8 cellular contexts compared by ENCODE assay signal in genomic region chr7:30134011-30134410, GRCh38. TPM values are rescaled to one million over a fixed set of nuclear protein-coding genes. Genes with fewer than 3 reads are reported as not detected.
DNase-seq lines count a peak whose midpoint lies in the region; ATAC-seq, FAIRE-seq and TF ChIP-seq lines count a peak whose summit lies in the region.

No MANE protein-coding gene starts in this region.

- intact Hi-C loops in activated CD4-positive, alpha-beta T cell treated with anti-CD3 and anti-CD28 coated beads for 36 hours (cut with DNase I, micrococcal nuclease) = loop anchor here (1.0 to 10.0 kb wide), 4 partner anchors 29 to 345 kb away; partner anchors contain the start of genes NOD1 (in 1 of the 2), PLEKHA8 (in 1 of the 2) and ZNRF2 (in 1 of the 2)
- intact Hi-C loops in kidney (cut with DNase I) = no loop called here

- FAIRE-seq in kidney (lab: Jason Lieb, UNC) = no peak

- CTCF ChIA-PET in activated CD4-positive, alpha-beta T cell treated with anti-CD3 and anti-CD28 coated beads for 36 hours (lab: Charles Lee) = interaction anchor here (0.8 kb wide), 1 partner anchor 8 kb away, joined by 3 read pairs; no protein-coding TSS in a partner anchor

- H3K4me3 ChIP-seq in kidney (ENCODE audit: low read length in 2 of 2) = peak overlapping the region; percentile 60 to 71

- H3K36me3 ChIP-seq in kidney (ENCODE audit: control insufficient read depth in 1 of 2, insufficient read depth in 2 of 2, low read length in 2 of 2) = no peaks in the 10 kb centered on the region

- H3K36me3 Mint-ChIP-seq in activated CD4-positive, alpha-beta T cell treated with anti-CD3 and anti-CD28 coated beads for 36 hours (ENCODE audit: low read depth) = peaks cover 1% of the 10 kb centered on the region
- no peaks in the 10 kb centered on the region for H3K36me3 Mint-ChIP-seq in activated naive CD4-positive, alpha-beta T cell treated with anti-CD3 and anti-CD28 coated beads, Interleukin-2, amount 50 U/mL, for 72 hours

- H3K27ac Mint-ChIP-seq in activated CD4-positive, alpha-beta T cell treated with anti-CD3 and anti-CD28 coated beads for 36 hours = peak overlapping the region; percentile 65
- H3K27ac Mint-ChIP-seq in activated naive CD4-positive, alpha-beta T cell treated with anti-CD3 and anti-CD28 coated beads, Interleukin-2, amount 50 U/mL, for 72 hours = peak overlapping the region; percentile 44 to 56

- no peak for DNase-seq in activated CD4-positive, alpha-beta T cell treated with anti-CD3 and anti-CD28 coated beads for 36 hours
- DNase-seq in activated CD4-positive, alpha-beta T cell treated with anti-CD3 and anti-CD28 coated beads for 48 hours = no peak
- DNase-seq in activated naive CD4-positive, alpha-beta T cell treated with anti-CD3 and anti-CD28 coated beads, Interleukin-2, amount 50 U/mL, for 72 hours (ENCODE audit: low spot score in 2 of 2) = no peak
- DNase-seq in kidney = no peak
- DNase-seq in cerebellar nuclear complex (lab: John Stamatoyannopoulos, UW) = no peak

- H3K4me3 Mint-ChIP-seq in activated CD4-positive, alpha-beta T cell treated with anti-CD3 and anti-CD28 coated beads for 36 hours = peak overlapping the region; percentile 71

- POLR2A ChIA-PET in activated CD4-positive, alpha-beta T cell treated with anti-CD3 and anti-CD28 coated beads for 36 hours (lab: Charles Lee) = interaction anchor here (2.4 kb wide), 1 partner anchor 15 kb away, joined by 10 read pairs; no protein-coding TSS in a partner anchor

- no peaks in the 10 kb centered on the region for H3K9me3 ChIP-seq in kidney (ENCODE audit: control insufficient read depth in 1 of 2, low read length in 2 of 2)

- no peaks in the 10 kb centered on the region for H3K27me3 Mint-ChIP-seq in activated CD4-positive, alpha-beta T cell treated with anti-CD3 and anti-CD28 coated beads for 36 hours

- ATAC-seq in activated CD4-positive, alpha-beta T cell treated with anti-CD3 and anti-CD28 coated beads for 36 hours = no peak
- no peak for ATAC-seq in activated naive CD4-positive, alpha-beta T cell treated with anti-CD3 and anti-CD28 coated beads, Interleukin-2, amount 50 U/mL, for 72 hours
- ATAC-seq in HG03354 (IDR thresholded peaks at IDR 0.05; ENCODE audit: poor library complexity, severe bottlenecking, unreplicated experiment) = no peak
- no peak for ATAC-seq in HG03095 (IDR thresholded peaks at IDR 0.05; ENCODE audit: unreplicated experiment)

- no peak for TF ChIP-seq CTCF in kidney (IDR thresholded peaks at IDR 0.05; ENCODE audit: borderline replicate concordance, extremely low read depth, insufficient read depth)

- peak overlapping the region in 1 of 2 donors; percentile 49 for H3K9ac ChIP-seq in kidney (ENCODE audit: low read length in 2 of 2)

- H3K9me3 Mint-ChIP-seq in activated CD4-positive, alpha-beta T cell treated with anti-CD3 and anti-CD28 coated beads for 36 hours (ENCODE audit: low read depth) = no peaks in the 10 kb centered on the region
- no peaks in the 10 kb centered on the region for H3K9me3 Mint-ChIP-seq in activated naive CD4-positive, alpha-beta T cell treated with anti-CD3 and anti-CD28 coated beads, Interleukin-2, amount 50 U/mL, for 72 hours

- peak overlapping the region; percentile 37 to 76 for H3K27ac ChIP-seq in kidney (ENCODE audit: low read depth in 2 of 2, low read length in 2 of 2)
- H3K27ac ChIP-seq in temporal lobe (ENCODE audit: low read depth, low read length) = peak overlapping the region; percentile 92

- H3K4me1 ChIP-seq in kidney (ENCODE audit: control insufficient read depth in 1 of 2, insufficient read depth in 1 of 2, low read depth in 1 of 2, low read length in 2 of 2) = peaks cover 7 to 10% of the 10 kb centered on the region in 2 donors

- peaks cover 4% of the 10 kb centered on the region for H3K4me1 Mint-ChIP-seq in activated CD4-positive, alpha-beta T cell treated with anti-CD3 and anti-CD28 coated beads for 36 hours

RNA-seq across cellular contexts. Expression of gene MTURN, which starts 0.8 kb away (rescaled TPM):
- 1 to 10 TPM; 4.2 TPM for total RNA-seq in activated CD4-positive, alpha-beta T cell treated with anti-CD3 and anti-CD28 coated beads for 36 hours
- total RNA-seq in activated naive CD4-positive, alpha-beta T cell treated with anti-CD3 and anti-CD28 coated beads, Interleukin-2, amount 50 U/mL, for 72 hours = 1 to 10 TPM; 4.7 to 8.1 TPM
- 80.1 TPM for total RNA-seq in kidney
- polyA plus RNA-seq in kidney (ENCODE audit: insufficient read depth, low read depth, low replicate concordance) = 54.7 TPM
- total RNA-seq in temporal lobe = 281 TPM
